11 cellular contexts compared by ENCODE assay signal in the genomic region with DNA sequence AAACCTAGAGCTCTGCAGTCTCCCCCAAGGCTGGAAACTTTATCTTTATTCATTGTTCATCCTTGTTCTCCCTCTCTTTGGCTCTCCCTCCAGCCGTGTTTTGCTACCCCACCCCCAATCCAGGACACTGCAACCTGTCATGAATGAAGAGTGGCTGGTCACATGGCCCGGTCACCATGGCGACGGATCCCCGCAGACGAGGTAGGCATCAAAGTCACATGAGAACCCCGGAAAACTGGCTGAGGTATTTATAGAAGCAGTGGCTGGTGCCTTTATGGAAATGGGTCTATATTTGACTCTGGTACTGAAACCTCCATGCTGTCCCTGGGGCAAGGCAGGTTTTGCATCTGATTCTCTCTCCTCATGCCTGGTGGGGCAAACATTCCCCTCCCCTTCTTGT. TPM values are rescaled to one million over a fixed set of nuclear protein-coding genes. Genes with fewer than 3 reads are reported as not detected.
DNase-seq lines count a peak whose midpoint lies in the region; ATAC-seq, FAIRE-seq and TF ChIP-seq lines count a peak whose summit lies in the region.
"Had no signal": no experiment of that assay in that cellular context is flagged by ENCODE, and none has a peak within 500 bp of the region (broad histone marks: within the 10 kb centered on the region; RNA-seq: fewer than 3 reads in every experiment).

No MANE protein-coding gene starts in this region.

- H3K79me2 ChIP-seq in hepatocyte: no peaks in the 10 kb centered on the region

- no peak for FAIRE-seq in GM19239 (lab: Jason Lieb, UNC)

- 12% methylated on average over 7 of the region's 7 CpGs for WGBS in hepatocyte (ENCODE audit: low lambda C conversion rate, missing lambda C conversion rate)

- H3K36me3 ChIP-seq in hepatocyte (replicated peaks; ENCODE audit: insufficient read depth, low read depth): no peaks in the 10 kb centered on the region

- H3K4me1 Mint-ChIP-seq in MCF 10A (ENCODE audit: insufficient read depth, unreplicated experiment): no peaks in the 10 kb centered on the region

- no peak overlapping the region for H3K4me3 Mint-ChIP-seq in MCF 10A (ENCODE audit: unreplicated experiment)
- H3K4me3 Mint-ChIP-seq: CD4-positive, alpha-beta T cell had no signal

- peak; percentile 29 for DNase-seq in stimulated activated CD4-positive, alpha-beta T cell treated with anti-CD3 and anti-CD28 coated beads, Interleukin-1b, Interleukin-23, amount 100 ng/mL, for 48 hours
- DNase-seq in stimulated activated CD4-positive, alpha-beta T cell treated with anti-CD3 and anti-CD28 coated beads, Interleukin-12 subunit alpha, Interleukin-12 subunit beta, amount 100 ng/mL, for 4 hours: no peak
- peak; percentile 85 to 90 for DNase-seq in SHP77 (lab: John Stamatoyannopoulos, UW)
- DNase-seq in hepatocyte (ENCODE audit: low spot score): peak; percentile 56
- DNase-seq in MCF 10A (ENCODE audit: unreplicated experiment): no peak
- DNase-seq in GM19239 (ENCODE audit: insufficient read length, low spot score): no peak
- DNase-seq in islet precursor cell: no peak

- H3K27me3 Mint-ChIP-seq in MCF 10A (ENCODE audit: insufficient read depth, unreplicated experiment): peaks cover 74% of the 10 kb centered on the region

- H3K27ac ChIP-seq in hepatocyte: no peak overlapping the region

- H3K9me2 ChIP-seq in hepatocyte (replicated peaks; ENCODE audit: insufficient read depth): no peaks in the 10 kb centered on the region

- H4K20me1 ChIP-seq in hepatocyte (ENCODE audit: insufficient read depth, poor library complexity, severe bottlenecking): no peaks in the 10 kb centered on the region

- intact Hi-C loops in MCF 10A (cut with micrococcal nuclease): no loop called here

- CTCF ChIA-PET in MCF 10A (lab: Yijun Ruan, JAX): interaction anchor here (0.6 to 4.0 kb wide), 2 partner anchors 30 to 72 kb away, joined by 4 to 13 read pairs; no protein-coding TSS in a partner anchor

- TF ChIP-seq CTCF in hepatocyte (IDR thresholded peaks at IDR 0.05; ENCODE audit: poor library complexity): no peak
- TF ChIP-seq CTCF in MCF 10A (IDR thresholded peaks at IDR 0.05; ENCODE audit: unreplicated experiment): no peak

- no TSS peak for BruUV-seq in MCF 10A (replicated peaks; lab: Mats Ljungman, UMichigan)

- H2AFZ ChIP-seq in hepatocyte: no peak overlapping the region

- H3K36me3 Mint-ChIP-seq in MCF 10A (ENCODE audit: insufficient read depth, unreplicated experiment): no peaks in the 10 kb centered on the region

- H3K9me3 ChIP-seq in hepatocyte (ENCODE audit: low read depth): no peaks in the 10 kb centered on the region

- H3K4me1 ChIP-seq in hepatocyte (ENCODE audit: insufficient read depth): no peaks in the 10 kb centered on the region

- no peak for ATAC-seq in GM19397 (IDR thresholded peaks at IDR 0.05; ENCODE audit: unreplicated experiment)
- ATAC-seq: HCT116, left colon had no signal

- no peak overlapping the region for H3K27ac Mint-ChIP-seq in MCF 10A (ENCODE audit: low read depth, unreplicated experiment)
- H3K27ac Mint-ChIP-seq: CD4-positive, alpha-beta T cell had no signal

- no peak overlapping the region for H3K4me3 ChIP-seq in hepatocyte

- peaks cover 36% of the 10 kb centered on the region for H3K27me3 ChIP-seq in hepatocyte

- H3K9me3 Mint-ChIP-seq in MCF 10A (ENCODE audit: unreplicated experiment): no peaks in the 10 kb centered on the region
- H3K9me3 Mint-ChIP-seq: CD4-positive, alpha-beta T cell had no signal

- H3K4me2 ChIP-seq in hepatocyte: no peak overlapping the region

- POLR2A ChIA-PET in MCF 10A (lab: Yijun Ruan, JAX): no interaction called here

RNA-seq across cellular contexts. Expression of gene SLC6A17, which starts 13.4 kb away (rescaled TPM):
- total RNA-seq in hepatocyte (0.04 and 0.63 TPM in 2 replicates), MCF 10A (2022) (0.20 TPM in 1 of 2 replicates, not detected in the other)
- 0.17 and 0.36 TPM in 2 replicates for polyA plus RNA-seq in hepatocyte
- total RNA-seq: CD4-positive, alpha-beta T cell had no signal

RNA-seq across cellular contexts. Expression of gene UBL4B, which starts 24.7 kb away (rescaled TPM):
- not detected in 2 replicates for total RNA-seq in hepatocyte
- polyA plus RNA-seq in hepatocyte: not detected in 2 replicates
- not detected in 2 replicates for total RNA-seq in MCF 10A (2022)
- total RNA-seq: CD4-positive, alpha-beta T cell; left colon had no signal

Comparison
In these comparisons a context has a peak if more than half of its experiments do, and no peak if none do; other contexts are left out.
1. DNase-seq: peak in stimulated activated CD4-positive, alpha-beta T cell treated with anti-CD3 and anti-CD28 coated beads, Interleukin-1b, Interleukin-23, amount 100 ng/mL, for 48 hours (single experiment), SHP77 (2 of 2) and hepatocyte (single experiment); none in stimulated activated CD4-positive, alpha-beta T cell treated with anti-CD3 and anti-CD28 coated beads, Interleukin-12 subunit alpha, Interleukin-12 subunit beta, amount 100 ng/mL, for 4 hours (single experiment), MCF 10A (single experiment), GM19239 (single experiment) and islet precursor cell (single experiment).